Comparison of ENCODE assay signal across 9 cellular contexts in genomic region chr2:130756041-130756720, GRCh38. TPM values are rescaled to one million over a fixed set of nuclear protein-coding genes. Genes with fewer than 3 reads are reported as not detected.
DNase-seq lines count a peak whose midpoint lies in the region; ATAC-seq, FAIRE-seq and TF ChIP-seq lines count a peak whose summit lies in the region.
"Had no signal": no experiment of that assay in that cellular context is flagged by ENCODE, and none has a peak within 500 bp of the region (broad histone marks: within the 10 kb centered on the region; RNA-seq: fewer than 3 reads in every experiment).

No MANE protein-coding gene starts in this region.

- FAIRE-seq in GM12891 (lab: Jason Lieb, UNC), result no peak

- DNase-seq in GM12891 (ENCODE audit: insufficient read length, low spot score) (peak; percentile 54), astrocyte of the hippocampus (ENCODE audit: low read depth, low spot score) (peak; percentile 81), iris pigment epithelial cell (ENCODE audit: low read depth) (peak; percentile 12), thyroid gland (peak; percentile 26 to 38), SW 1271 (lab: John Stamatoyannopoulos, UW) (no peak)
- no peak for DNase-seq in stimulated activated naive CD4-positive, alpha-beta T cell (lab: John Stamatoyannopoulos, UW)

- H3K27ac ChIP-seq in HUES48 (ENCODE audit: low read depth, low read length) (no peak overlapping the region), thyroid gland (no peak overlapping the region)

- no peak for ATAC-seq in GM19397 (IDR thresholded peaks at IDR 0.05; ENCODE audit: unreplicated experiment)

- H3K4me3 ChIP-seq in HUES48 (ENCODE audit: low read depth, low read length), result peak overlapping the region; percentile 77
- peak overlapping the region in 1 of 3 donors; percentile 19 for H3K4me3 ChIP-seq in thyroid gland (replicated peaks in 1 of 3)

- H3K36me3 ChIP-seq in HUES48 (ENCODE audit: control insufficient read depth, insufficient read depth, low read length) (no peaks in the 10 kb centered on the region), thyroid gland (no peaks in the 10 kb centered on the region)

- H3K27me3 ChIP-seq in HUES48 (ENCODE audit: control insufficient read depth, insufficient read depth, low read length), result peaks cover 29% of the 10 kb centered on the region
- no peaks in the 10 kb centered on the region for H3K27me3 ChIP-seq in thyroid gland

- H3K4me1 ChIP-seq in HUES48 (ENCODE audit: control insufficient read depth, insufficient read depth, low read length) (peaks cover 7% of the 10 kb centered on the region), thyroid gland (peaks cover 3 to 13% of the 10 kb centered on the region in 2 donors)

- no peak for TF ChIP-seq POLR2A in GM12891 (IDR thresholded peaks at IDR 0.05; ENCODE audit: low read depth, low read length)
- no peak for TF ChIP-seq POLR2A in thyroid gland (IDR thresholded peaks at IDR 0.05)

- WGBS in thyroid gland, 2 donors, result 8% methylated on average over 11 to 13 of the region's 77 CpGs

- TF ChIP-seq CTCF in thyroid gland (IDR thresholded peaks at IDR 0.05), result peak in 1 of 6 experiments; percentile 23

- H3K9me3 ChIP-seq in HUES48 (ENCODE audit: control insufficient read depth, insufficient read depth, low read length), result no peaks in the 10 kb centered on the region
- H3K9me3 ChIP-seq in thyroid gland, result no peaks in the 10 kb centered on the region

- intact Hi-C loops in thyroid gland (cut with DNase I), result no loop called here

- no peak overlapping the region for H3K9ac ChIP-seq in HUES48 (ENCODE audit: low read depth, low read length)

TF ChIP-seq in GM12891, 5 proteins besides CTCF, POLR2A, EP300 and RAD21:
- no peak for TF ChIP-seq TAF1 (IDR thresholded peaks at IDR 0.05; ENCODE audit: low read depth, low read length)
- TF ChIP-seq PAX5 (IDR thresholded peaks at IDR 0.05; ENCODE audit: insufficient read depth, low read length, severe bottlenecking), result no peak
- TF ChIP-seq SPI1 (IDR thresholded peaks at IDR 0.05; ENCODE audit: low read depth, low read length), result no peak
TF ChIP-seq in GM12891: peak in this region for 0.

RNA-seq across cellular contexts. Expression of gene AMER3, which starts 0.8 kb away (rescaled TPM):
- not detected for polyA plus RNA-seq in GM12891 (2012; ENCODE audit: low read depth, missing spikeins)
- total RNA-seq in thyroid gland, result under 1 TPM in 1 of 4 donors, not detected in 3; 0.08 TPM
- total RNA-seq: HT1080 had no signal

RNA-seq across cellular contexts. Expression of gene GPR148, which starts 27.3 kb away (rescaled TPM):
- polyA plus RNA-seq in GM12891 (2012; ENCODE audit: low read depth, missing spikeins), result not detected
- not detected for total RNA-seq in thyroid gland
- total RNA-seq: HT1080 had no signal

Comparison
In these comparisons a context has a peak if more than half of its experiments do, and no peak if none do; other contexts are left out.
1. DNase-seq: peak in GM12891 (single experiment), astrocyte of the hippocampus (single experiment), iris pigment epithelial cell (single experiment) and thyroid gland (2 of 2); none in SW 1271 (0 of 2) and stimulated activated naive CD4-positive, alpha-beta T cell (0 of 6).